In genomic region chr17:81204578-81204977, GRCh38 we compare ENCODE assay signal across 23 cellular contexts. TPM values are rescaled to one million over a fixed set of nuclear protein-coding genes. Genes with fewer than 3 reads are reported as not detected.
A peak's percentile ranks its signal among the peaks of the same experiment; 100 is the strongest.
DNase-seq lines count a peak whose midpoint lies in the region; ATAC-seq, FAIRE-seq and TF ChIP-seq lines count a peak whose summit lies in the region.
"Had no signal": no experiment of that assay in that cellular context is flagged by ENCODE, and none has a peak within 500 bp of the region (broad histone marks: within the 10 kb centered on the region; RNA-seq: fewer than 3 reads in every experiment).

No MANE protein-coding gene starts in this region.

- H3K4me1 ChIP-seq in BLaER1, result peaks cover 85% of the 10 kb centered on the region
- H3K4me1 ChIP-seq in K562 (replicated peaks in 1 of 2; ENCODE audit: control insufficient read depth in 2 of 2, insufficient read depth in 2 of 2, low read length in 2 of 2), result peaks cover 3 to 26% of the 10 kb centered on the region in 2 experiments; a peak in 3 of 5 replicates
- H3K4me1 ChIP-seq in foreskin keratinocyte, result no peaks in the 10 kb centered on the region
- no peaks in the 10 kb centered on the region for H3K4me1 ChIP-seq in osteoblast (ENCODE audit: insufficient read depth, low read length)
- H3K4me1 ChIP-seq in Peyer's patch, result no peaks in the 10 kb centered on the region
- H3K4me1 ChIP-seq: A549 had no signal

- H3K79me2 ChIP-seq in K562 (ENCODE audit: control insufficient read depth, insufficient read depth, low read length) (no peaks in the 10 kb centered on the region), osteoblast (ENCODE audit: insufficient read depth, low read length) (no peaks in the 10 kb centered on the region)

- DNase-seq in K562 (ENCODE audit: extremely low read depth in 1 of 4, low spot score in 3 of 4), result no peak
- no peak for DNase-seq in foreskin keratinocyte
- peak; percentile 63 for DNase-seq in osteoblast (ENCODE audit: insufficient read length, low spot score, missing footprints)
- no peak for DNase-seq in cardiac septum (ENCODE audit: low spot score)
- no peak for DNase-seq in Peyer's patch
- DNase-seq: AML-193; CD4-positive, alpha-beta memory T cell; DMS153; DMS79; GDM1; HCEC 1CT; HFFc6 had no signal

- H3K9ac ChIP-seq in BLaER1, result no peak overlapping the region
- H3K9ac ChIP-seq in K562 (ENCODE audit: insufficient read depth in 1 of 2, low read depth in 2 of 2, low read length in 2 of 2), result no peak overlapping the region

- TF ChIP-seq POLR2A in K562 (conservative IDR thresholded peaks at IDR 0.05), result no peak
- no peak for TF ChIP-seq POLR2A in Peyer's patch (IDR thresholded peaks at IDR 0.05)

- no peak overlapping the region for H3K27ac ChIP-seq in BLaER1
- H3K27ac ChIP-seq in K562 (ENCODE audit: extremely low read depth, low read depth, low read length), result no peak overlapping the region
- H3K27ac ChIP-seq in foreskin keratinocyte, result no peak overlapping the region
- no peak overlapping the region for H3K27ac ChIP-seq in osteoblast (ENCODE audit: low read depth, low read length)
- H3K27ac ChIP-seq in Peyer's patch, result no peak overlapping the region
- H3K27ac ChIP-seq: 22Rv1, A549 had no signal

- H3K36me3 ChIP-seq in BLaER1 (peaks cover 36% of the 10 kb centered on the region), K562 (ENCODE audit: control insufficient read depth, insufficient read depth, low read length) (peaks cover 5% of the 10 kb centered on the region; the same call in 2 of the 3 replicates), osteoblast (ENCODE audit: insufficient read depth, low read length) (no peaks in the 10 kb centered on the region), Peyer's patch (no peaks in the 10 kb centered on the region)

- H3K4me3 ChIP-seq in BLaER1, result no peak overlapping the region
- H3K4me3 ChIP-seq in K562, result no peak overlapping the region
- no peak overlapping the region for H3K4me3 ChIP-seq in osteoblast (ENCODE audit: insufficient read depth, low read length)
- H3K4me3 ChIP-seq in Peyer's patch, result no peak overlapping the region
- H3K4me3 ChIP-seq: A549, GM23338 had no signal

- intact Hi-C loops in K562 (cut with micrococcal nuclease), result no loop called here
- intact Hi-C loops in cardiac septum (cut with DNase I), result loop anchor here (5.0 kb wide), 1 partner anchor 62 kb away; no protein-coding TSS in a partner anchor

- H3K27me3 ChIP-seq in BLaER1, result no peaks in the 10 kb centered on the region
- no peaks in the 10 kb centered on the region for H3K27me3 ChIP-seq in K562 (ENCODE audit: control insufficient read depth in 2 of 2, insufficient read depth in 2 of 2, low read length in 2 of 2)
- H3K27me3 ChIP-seq in foreskin keratinocyte, result no peaks in the 10 kb centered on the region
- no peaks in the 10 kb centered on the region for H3K27me3 ChIP-seq in osteoblast (ENCODE audit: insufficient read depth, low read length)
- no peaks in the 10 kb centered on the region for H3K27me3 ChIP-seq in Peyer's patch

- H3K9me3 ChIP-seq in BLaER1, result no peaks in the 10 kb centered on the region
- H3K9me3 ChIP-seq in K562 (replicated peaks; ENCODE audit: control insufficient read depth, insufficient read depth, low read depth, low read length), result no peaks in the 10 kb centered on the region
- H3K9me3 ChIP-seq in osteoblast (ENCODE audit: low read depth, low read length), result no peaks in the 10 kb centered on the region
- H3K9me3 ChIP-seq in Peyer's patch, result no peaks in the 10 kb centered on the region
- H3K9me3 ChIP-seq: A549 had no signal

- BruUV-seq in K562 (replicated peaks; lab: Mats Ljungman, UMichigan), result no TSS peak

- no peak for TF ChIP-seq EP300 in K562 (IDR thresholded peaks at IDR 0.05; ENCODE audit: low read length)

- 79% methylated on average over 9 of the region's 10 CpGs for WGBS in K562 (ENCODE audit: insufficient coverage, low coverage, missing lambda C conversion rate)

- in situ Hi-C loops in K562 (cut with MboI), result no loop called here

- H2AFZ ChIP-seq in K562 (ENCODE audit: low read depth, low read length), result no peak overlapping the region
- H2AFZ ChIP-seq in osteoblast (ENCODE audit: low read length), result no peak overlapping the region
- H2AFZ ChIP-seq: GM23338 had no signal

- CTCF ChIA-PET in K562 (lab: Yijun Ruan, JAX; ENCODE audit: low intra/inter-chr PET ratio), result no interaction called here

- H3K4me2 ChIP-seq in BLaER1 (peak overlapping the region; percentile 34; the same call in 1 of the 2 replicates), K562 (ENCODE audit: insufficient read depth, low read length) (no peak overlapping the region), osteoblast (ENCODE audit: insufficient read depth, low read length) (no peak overlapping the region)
- H3K4me2 ChIP-seq: A549, GM23338 had no signal

- TF ChIP-seq CTCF in K562 (IDR thresholded peaks at IDR 0.05 in 2 of 3, conservative IDR thresholded peaks at IDR 0.05 in 1 of 3; ENCODE audit: insufficient read depth in 2 of 3, low read depth in 1 of 3, low read length in 3 of 3) (no peak), foreskin keratinocyte (conservative IDR thresholded peaks at IDR 0.05) (no peak), osteoblast (IDR thresholded peaks at IDR 0.05; ENCODE audit: extremely low read depth, low read depth, low read length) (no peak), Peyer's patch (IDR thresholded peaks at IDR 0.05) (no peak)

- POLR2A ChIA-PET in K562 (lab: Yijun Ruan, JAX), result interaction anchor here (1.4 kb wide), 1 partner anchor 20 kb away, joined by 3 read pairs; no protein-coding TSS in a partner anchor

- no peak for FAIRE-seq in K562 (lab: Jason Lieb, UNC)
- FAIRE-seq: A549, GM12892, GM18507, H54 had no signal

- peaks cover 3% of the 10 kb centered on the region for H3K9me1 ChIP-seq in K562 (ENCODE audit: control insufficient read depth, insufficient read depth, low read length)

- TF ChIP-seq RAD21 in K562 (CRISPR knock-in tag; conservative IDR thresholded peaks at IDR 0.05 in 1 of 2, IDR thresholded peaks at IDR 0.05 in 1 of 2), result no peak

- ATAC-seq in K562, result no peak
- peak; percentile 21 for ATAC-seq in foreskin keratinocyte
- ATAC-seq in GM18870 (IDR thresholded peaks at IDR 0.05; ENCODE audit: unreplicated experiment), result no peak
- ATAC-seq: A549, GM23338 had no signal

- H4K20me1 ChIP-seq in BLaER1, result peaks cover 50% of the 10 kb centered on the region
- H4K20me1 ChIP-seq in K562 (replicated peaks; ENCODE audit: control insufficient read depth, insufficient read depth, low read length), result no peaks in the 10 kb centered on the region
- no peaks in the 10 kb centered on the region for H4K20me1 ChIP-seq in osteoblast (ENCODE audit: insufficient read depth, low read length)

RNA-seq across cellular contexts. Expression of gene CEP131, which starts 18.2 kb away (rescaled TPM):
- 15.6 and 46.2 TPM in 2 replicates for total RNA-seq in K562 (2011; cell fraction: chromatin; rRNA removed; ENCODE audit: low replicate concordance)
- 30.3 and 31.2 TPM in 2 replicates for total RNA-seq in K562 (2011; cell fraction: nucleolus; rRNA removed)
- 11.7 and 22.0 TPM in 2 replicates for total RNA-seq in K562 (2011; cell fraction: nucleoplasm; rRNA removed)
- total RNA-seq in K562 (2014; rRNA removed) (18.3 and 21.2 TPM in 2 replicates), K562 (2014; rRNA removed; fragmentation: Illumina TruSeq; extraction: Trizol) (0.99 and 1.2 TPM in 2 replicates), K562 (2015; rRNA removed; fragmentation: Illumina TruSeq; extraction: Trizol) (6.3 and 8.8 TPM in 2 replicates), K562 (2021) (14.9 and 16.7 TPM in 2 replicates), foreskin keratinocyte (10.9 and 12.1 TPM in 2 replicates), osteoblast (7.7 and 8.7 TPM in 2 replicates), cardiac septum (6.8 TPM), Peyer's patch (10 to 100 TPM in 2 of 4 donors, 1 to 10 TPM in 2; 3.5 to 77.6 (median 9.8) TPM)
- polyA plus RNA-seq in K562 (2011; rRNA removed) (2.3 and 4.7 TPM in 2 replicates), K562 (2014; fragmentation: Illumina TruSeq; extraction: Trizol) (1.7 and 5.3 TPM in 2 replicates), K562 (2014; fragmentation: Nextera tagmentation; extraction: Ambion mirVana) (under 1 TPM; 0.24 to 0.34 TPM), K562 (2014; rRNA removed) (12.4 and 17.1 TPM in 2 replicates), foreskin keratinocyte (10.8 and 13.2 TPM in 2 replicates)
- 3.2 and 5.1 TPM in 2 replicates for polyA plus RNA-seq in K562 (2011; cell fraction: cytosol; rRNA removed)
- polyA plus RNA-seq in K562 (2011; cell fraction: nucleus; rRNA removed), result 21.2 and 39.0 TPM in 2 replicates
- polyA plus RNA-seq in K562 (2012), result 16.5 and 26.3 TPM in 2 replicates
- 1.1 and 1.4 TPM in 2 replicates for polyA minus RNA-seq in K562 (2011; rRNA and poly(A)+ RNA removed)
- 4.2 and 7.9 TPM in 2 replicates for polyA minus RNA-seq in K562 (2011; cell fraction: cytosol; rRNA and poly(A)+ RNA removed)
- 7.3 and 8.8 TPM in 2 replicates for polyA minus RNA-seq in K562 (2011; cell fraction: nucleus; rRNA and poly(A)+ RNA removed)

RNA-seq across cellular contexts. Expression of gene TEPSIN, which starts 34.3 kb away (rescaled TPM):
- 40.8 and 141 TPM in 2 replicates for total RNA-seq in K562 (2011; cell fraction: chromatin; rRNA removed; ENCODE audit: low replicate concordance)
- total RNA-seq in K562 (2011; cell fraction: nucleolus; rRNA removed), result 87.2 and 95.9 TPM in 2 replicates
- total RNA-seq in K562 (2011; cell fraction: nucleoplasm; rRNA removed), result 46.2 and 50.4 TPM in 2 replicates
- 10.0 and 18.0 TPM in 2 replicates for total RNA-seq in K562 (2014; rRNA removed)
- 1.8 and 2.1 TPM in 2 replicates for total RNA-seq in K562 (2014; rRNA removed; fragmentation: Illumina TruSeq; extraction: Trizol)
- total RNA-seq in K562 (2015; rRNA removed; fragmentation: Illumina TruSeq; extraction: Trizol), result 5.1 and 5.7 TPM in 2 replicates
- total RNA-seq in K562 (2021), result 24.8 and 29.8 TPM in 2 replicates
- polyA plus RNA-seq in K562 (2011; rRNA removed), result 6.6 and 9.8 TPM in 2 replicates
- 8.0 and 15.3 TPM in 2 replicates for polyA plus RNA-seq in K562 (2011; cell fraction: cytosol; rRNA removed)
- polyA plus RNA-seq in K562 (2011; cell fraction: nucleus; rRNA removed), result 105 and 184 TPM in 2 replicates
- 12.5 and 21.3 TPM in 2 replicates for polyA plus RNA-seq in K562 (2012)
- polyA plus RNA-seq in K562 (2014; fragmentation: Illumina TruSeq; extraction: Trizol), result 5.3 and 7.2 TPM in 2 replicates
- under 1 TPM; 0.80 to 0.81 TPM for polyA plus RNA-seq in K562 (2014; fragmentation: Nextera tagmentation; extraction: Ambion mirVana)
- 15.2 and 22.7 TPM in 2 replicates for polyA plus RNA-seq in K562 (2014; rRNA removed)
- polyA minus RNA-seq in K562 (2011; rRNA and poly(A)+ RNA removed), result 3.7 and 4.7 TPM in 2 replicates
- polyA minus RNA-seq in K562 (2011; cell fraction: cytosol; rRNA and poly(A)+ RNA removed), result 4.6 and 6.4 TPM in 2 replicates
- 37.2 and 42.8 TPM in 2 replicates for polyA minus RNA-seq in K562 (2011; cell fraction: nucleus; rRNA and poly(A)+ RNA removed)
- 14.4 and 16.7 TPM in 2 replicates for total RNA-seq in foreskin keratinocyte
- 14.1 and 14.5 TPM in 2 replicates for polyA plus RNA-seq in foreskin keratinocyte
- 16.6 and 18.0 TPM in 2 replicates for total RNA-seq in osteoblast
- total RNA-seq in cardiac septum, result 12.6 TPM
- total RNA-seq in Peyer's patch, result 100 to 1,000 TPM in 1 of 4 donors, 10 to 100 TPM in 3; 38.0 to 156 (median 79.4) TPM

RNA-seq across cellular contexts. Expression of gene NDUFAF8, which starts 34.5 kb away (rescaled TPM):
- total RNA-seq in K562 (2011; cell fraction: chromatin; rRNA removed; ENCODE audit: low replicate concordance), result 68.1 and 75.3 TPM in 2 replicates
- 29.2 and 40.8 TPM in 2 replicates for total RNA-seq in K562 (2011; cell fraction: nucleolus; rRNA removed)
- 60.6 and 70.4 TPM in 2 replicates for total RNA-seq in K562 (2011; cell fraction: nucleoplasm; rRNA removed)
- 107 and 136 TPM in 2 replicates for total RNA-seq in K562 (2014; rRNA removed)
- total RNA-seq in K562 (2014; rRNA removed; fragmentation: Illumina TruSeq; extraction: Trizol), result 102 and 107 TPM in 2 replicates
- total RNA-seq in K562 (2015; rRNA removed; fragmentation: Illumina TruSeq; extraction: Trizol), result 84.5 and 90.0 TPM in 2 replicates
- 83.7 and 87.1 TPM in 2 replicates for total RNA-seq in K562 (2021)
- polyA plus RNA-seq in K562 (2011; rRNA removed), result 88.8 and 116 TPM in 2 replicates
- polyA plus RNA-seq in K562 (2011; cell fraction: cytosol; rRNA removed), result 77.7 and 122 TPM in 2 replicates
- 40.8 and 50.9 TPM in 2 replicates for polyA plus RNA-seq in K562 (2011; cell fraction: nucleus; rRNA removed)
- 37.9 and 163 TPM in 2 replicates for polyA plus RNA-seq in K562 (2012)
- polyA plus RNA-seq in K562 (2014; fragmentation: Illumina TruSeq; extraction: Trizol), result 33.5 and 44.1 TPM in 2 replicates
- 10 to 100 TPM; 13.5 to 17.4 TPM for polyA plus RNA-seq in K562 (2014; fragmentation: Nextera tagmentation; extraction: Ambion mirVana)
- polyA plus RNA-seq in K562 (2014; rRNA removed), result 138 and 144 TPM in 2 replicates
- polyA minus RNA-seq in K562 (2011; rRNA and poly(A)+ RNA removed), result 36.1 and 37.7 TPM in 2 replicates
- 4.4 and 14.6 TPM in 2 replicates for polyA minus RNA-seq in K562 (2011; cell fraction: cytosol; rRNA and poly(A)+ RNA removed)
- polyA minus RNA-seq in K562 (2011; cell fraction: nucleus; rRNA and poly(A)+ RNA removed), result 11.4 and 14.2 TPM in 2 replicates
- total RNA-seq in foreskin keratinocyte, result 144 and 194 TPM in 2 replicates
- 172 and 212 TPM in 2 replicates for polyA plus RNA-seq in foreskin keratinocyte
- 19.9 and 28.0 TPM in 2 replicates for total RNA-seq in osteoblast
- 61.0 TPM for total RNA-seq in cardiac septum
- total RNA-seq in Peyer's patch, result 10 to 100 TPM; 17.8 to 62.7 (median 25.2) TPM

RNA-seq across cellular contexts. Expression of gene AATK, which starts 38.6 kb away (rescaled TPM):
- total RNA-seq in K562 (2011; cell fraction: chromatin; rRNA removed; ENCODE audit: low replicate concordance), result 0.63 and 1.3 TPM in 2 replicates
- total RNA-seq in K562 (2011; cell fraction: nucleolus; rRNA removed), result 1.3 TPM in 2 replicates
- total RNA-seq in K562 (2011; cell fraction: nucleoplasm; rRNA removed), result 0.84 and 1.1 TPM in 2 replicates
- total RNA-seq in K562 (2014; rRNA removed) (0.24 TPM in 1 of 2 replicates, not detected in the other), K562 (2014; rRNA removed; fragmentation: Illumina TruSeq; extraction: Trizol) (0.10 TPM in 1 of 2 replicates, not detected in the other), K562 (2015; rRNA removed; fragmentation: Illumina TruSeq; extraction: Trizol) (0.11 TPM in 1 of 2 replicates, not detected in the other), K562 (2021) (0.51 and 0.55 TPM in 2 replicates), foreskin keratinocyte (0.14 and 0.18 TPM in 2 replicates), osteoblast (under 0.01 TPM in 1 of 2 replicates, not detected in the other), cardiac septum (9.3 TPM), Peyer's patch (100 to 1,000 TPM in 3 of 4 donors, 10 to 100 TPM in 1; 23.9 to 190 (median 123) TPM)
- polyA plus RNA-seq in K562 (2011; rRNA removed) (0.43 and 0.50 TPM in 2 replicates), K562 (2014; fragmentation: Illumina TruSeq; extraction: Trizol) (0.29 TPM in 1 of 2 replicates, not detected in the other), K562 (2014; fragmentation: Nextera tagmentation; extraction: Ambion mirVana) (not detected), K562 (2014; rRNA removed) (0.25 and 0.26 TPM in 2 replicates), foreskin keratinocyte (0.22 and 0.29 TPM in 2 replicates)
- polyA plus RNA-seq in K562 (2011; cell fraction: cytosol; rRNA removed), result 0.46 and 1.1 TPM in 2 replicates
- 1.6 and 3.2 TPM in 2 replicates for polyA plus RNA-seq in K562 (2011; cell fraction: nucleus; rRNA removed)
- polyA plus RNA-seq in K562 (2012), result 0.18 and 0.32 TPM in 2 replicates
- not detected in 2 replicates for polyA minus RNA-seq in K562 (2011; rRNA and poly(A)+ RNA removed)
- 1.0 and 1.1 TPM in 2 replicates for polyA minus RNA-seq in K562 (2011; cell fraction: cytosol; rRNA and poly(A)+ RNA removed)
- polyA minus RNA-seq in K562 (2011; cell fraction: nucleus; rRNA and poly(A)+ RNA removed), result 0.78 and 1.5 TPM in 2 replicates

RNA-seq across cellular contexts. Expression of gene PVALEF, which starts 39.3 kb away (rescaled TPM):
- total RNA-seq in K562 (2011; cell fraction: chromatin; rRNA removed; ENCODE audit: low replicate concordance), result not detected in 2 replicates
- total RNA-seq in K562 (2011; cell fraction: nucleolus; rRNA removed), result not detected in 2 replicates
- not detected in 2 replicates for total RNA-seq in K562 (2011; cell fraction: nucleoplasm; rRNA removed)
- total RNA-seq in K562 (2014; rRNA removed) (not detected in 2 replicates), K562 (2014; rRNA removed; fragmentation: Illumina TruSeq; extraction: Trizol) (not detected in 2 replicates), K562 (2015; rRNA removed; fragmentation: Illumina TruSeq; extraction: Trizol) (not detected in 2 replicates), K562 (2021) (not detected in 2 replicates), foreskin keratinocyte (not detected in 2 replicates), osteoblast (not detected in 2 replicates), cardiac septum (not detected), Peyer's patch (not detected)
- polyA plus RNA-seq in K562 (2011; rRNA removed) (not detected in 2 replicates), K562 (2014; fragmentation: Illumina TruSeq; extraction: Trizol) (not detected in 2 replicates), K562 (2014; fragmentation: Nextera tagmentation; extraction: Ambion mirVana) (not detected), K562 (2014; rRNA removed) (not detected in 2 replicates), foreskin keratinocyte (not detected in 2 replicates)
- not detected in 2 replicates for polyA plus RNA-seq in K562 (2011; cell fraction: cytosol; rRNA removed)
- not detected in 2 replicates for polyA plus RNA-seq in K562 (2011; cell fraction: nucleus; rRNA removed)
- polyA plus RNA-seq in K562 (2012), result not detected in 2 replicates
- not detected in 2 replicates for polyA minus RNA-seq in K562 (2011; rRNA and poly(A)+ RNA removed)
- polyA minus RNA-seq in K562 (2011; cell fraction: cytosol; rRNA and poly(A)+ RNA removed), result not detected in 2 replicates
- not detected in 2 replicates for polyA minus RNA-seq in K562 (2011; cell fraction: nucleus; rRNA and poly(A)+ RNA removed)
- total RNA-seq: CD4-positive, alpha-beta memory T cell; Daoy; GM23338; HFFc6 had no signal
- polyA plus RNA-seq: A549; BJ; CD14-positive monocyte; CD4-positive, alpha-beta memory T cell; GM23338 had no signal
